Comparison of ENCODE assay signal across 1 cellular context in the genomic region with DNA sequence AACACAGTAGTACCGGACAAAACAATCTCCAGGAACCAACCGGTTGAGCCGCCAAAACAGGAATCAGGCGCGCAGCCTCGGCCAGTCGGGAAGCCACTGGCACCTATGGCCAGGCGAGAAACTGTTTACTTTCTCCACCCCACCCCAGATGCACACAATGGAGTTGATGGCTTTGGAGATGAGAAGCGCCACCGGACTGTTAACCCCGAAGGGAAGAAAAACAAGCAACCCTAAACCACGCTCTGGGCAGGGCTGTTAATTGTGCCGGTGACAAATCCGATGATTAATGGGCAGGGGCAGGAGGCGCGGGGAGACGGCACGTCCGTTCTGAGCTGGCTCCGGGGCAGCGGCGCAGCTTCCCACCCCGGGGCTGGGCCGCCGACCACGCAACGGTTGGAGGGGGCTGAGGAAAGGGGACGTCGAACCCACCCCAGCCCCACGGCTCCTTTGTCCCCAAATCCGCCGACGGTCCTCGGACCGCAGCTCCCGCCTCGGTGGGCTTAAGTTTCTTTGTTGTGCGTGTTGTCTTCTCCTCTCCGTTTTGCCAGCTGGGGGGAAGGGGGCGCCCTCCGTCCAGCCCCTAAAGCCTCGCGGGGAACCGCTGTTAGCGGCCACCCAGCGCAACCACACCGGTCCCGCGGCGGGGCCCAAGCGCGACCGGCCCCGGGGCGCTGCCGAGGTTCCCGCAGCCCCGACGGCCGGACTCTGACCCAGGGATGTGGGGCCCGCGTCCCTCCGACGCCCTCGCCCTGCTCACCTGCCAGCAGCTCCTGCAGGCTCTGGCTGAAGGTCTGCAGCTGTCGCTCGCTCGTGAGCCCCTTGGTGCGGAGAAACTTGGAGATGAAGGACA.
TF ChIP-seq lines count a peak whose summit lies in the region.

No MANE protein-coding gene starts in this region.

TF ChIP-seq in HepG2, 621 proteins besides CTCF, POLR2A, EP300 and RAD21 (continued from another document and continues in another):
- TF ChIP-seq, protein P1, sequence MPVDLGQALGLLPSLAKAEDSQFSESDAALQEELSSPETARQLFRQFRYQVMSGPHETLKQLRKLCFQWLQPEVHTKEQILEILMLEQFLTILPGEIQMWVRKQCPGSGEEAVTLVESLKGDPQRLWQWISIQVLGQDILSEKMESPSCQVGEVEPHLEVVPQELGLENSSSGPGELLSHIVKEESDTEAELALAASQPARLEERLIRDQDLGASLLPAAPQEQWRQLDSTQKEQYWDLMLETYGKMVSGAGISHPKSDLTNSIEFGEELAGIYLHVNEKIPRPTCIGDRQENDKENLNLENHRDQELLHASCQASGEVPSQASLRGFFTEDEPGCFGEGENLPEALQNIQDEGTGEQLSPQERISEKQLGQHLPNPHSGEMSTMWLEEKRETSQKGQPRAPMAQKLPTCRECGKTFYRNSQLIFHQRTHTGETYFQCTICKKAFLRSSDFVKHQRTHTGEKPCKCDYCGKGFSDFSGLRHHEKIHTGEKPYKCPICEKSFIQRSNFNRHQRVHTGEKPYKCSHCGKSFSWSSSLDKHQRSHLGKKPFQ (CRISPR knock-in tag; IDR thresholded peaks at IDR 0.05; ENCODE audit: insufficient replicate concordance) = peak; percentile 70
- TF ChIP-seq, protein P2, sequence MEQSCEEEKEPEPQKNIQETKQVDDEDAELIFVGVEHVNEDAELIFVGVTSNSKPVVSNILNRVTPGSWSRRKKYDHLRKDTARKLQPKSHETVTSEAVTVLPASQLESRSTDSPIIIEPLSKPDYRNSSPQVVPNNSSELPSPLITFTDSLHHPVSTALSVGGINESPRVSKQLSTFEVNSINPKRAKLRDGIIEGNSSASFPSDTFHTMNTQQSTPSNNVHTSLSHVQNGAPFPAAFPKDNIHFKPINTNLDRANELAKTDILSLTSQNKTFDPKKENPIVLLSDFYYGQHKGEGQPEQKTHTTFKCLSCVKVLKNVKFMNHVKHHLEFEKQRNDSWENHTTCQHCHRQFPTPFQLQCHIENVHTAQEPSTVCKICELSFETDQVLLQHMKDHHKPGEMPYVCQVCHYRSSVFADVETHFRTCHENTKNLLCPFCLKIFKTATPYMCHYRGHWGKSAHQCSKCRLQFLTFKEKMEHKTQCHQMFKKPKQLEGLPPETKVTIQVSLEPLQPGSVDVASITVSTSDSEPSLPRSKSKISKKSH (CRISPR knock-in tag; IDR thresholded peaks at IDR 0.05; ENCODE audit: borderline replicate concordance) = 0 out of 2 replicates have a peak, but pooled peaks have one; percentile 12
- TF ChIP-seq NFYC (CRISPR knock-in tag; IDR thresholded peaks at IDR 0.05) (no peak), ZNF510 (CRISPR knock-in tag; IDR thresholded peaks at IDR 0.05; ENCODE audit: low read depth) (0 out of 2 replicates have a peak, but pooled peaks have one; percentile 69), ZNF83 (CRISPR knock-in tag; IDR thresholded peaks at IDR 0.05; ENCODE audit: borderline replicate concordance) (no peak), ZKSCAN1 (IDR thresholded peaks at IDR 0.05; ENCODE audit: low read length) (no peak), ASH2L (IDR thresholded peaks at IDR 0.05; ENCODE audit: insufficient read length, low read depth, low read length) (no peak), GATAD1 (CRISPR knock-in tag; IDR thresholded peaks at IDR 0.05) (no peak), MAFG (CRISPR knock-in tag; IDR thresholded peaks at IDR 0.05) (no peak), ESRRA (CRISPR knock-in tag; IDR thresholded peaks at IDR 0.05; ENCODE audit: low read depth) (no peak), ZMYM2 (CRISPR knock-in tag; IDR thresholded peaks at IDR 0.05) (no peak), ZNF383 (CRISPR knock-in tag; IDR thresholded peaks at IDR 0.05; ENCODE audit: borderline replicate concordance) (0 out of 2 replicates have a peak, but pooled peaks have one; percentile 17), NFRKB (IDR thresholded peaks at IDR 0.05) (no peak), KDM5B (CRISPR knock-in tag; IDR thresholded peaks at IDR 0.05; ENCODE audit: borderline replicate concordance) (no peak; the same call in 1 of the 2 replicates), CAMTA2 (CRISPR knock-in tag; IDR thresholded peaks at IDR 0.05; ENCODE audit: borderline replicate concordance) (0 out of 2 replicates have a peak, but pooled peaks have one; percentile 69), ZNF737 (CRISPR knock-in tag; IDR thresholded peaks at IDR 0.05; ENCODE audit: borderline replicate concordance) (no peak; the same call in 1 of the 2 replicates), ISL2 (CRISPR knock-in tag; IDR thresholded peaks at IDR 0.05) (no peak), DNMT3B (CRISPR knock-in tag; conservative IDR thresholded peaks at IDR 0.05) (no peak), HCFC1 (IDR thresholded peaks at IDR 0.05; ENCODE audit: low read depth, low read length) (no peak), CC2D1A (CRISPR knock-in tag; IDR thresholded peaks at IDR 0.05) (no peak), JUN (CRISPR knock-in tag; IDR thresholded peaks at IDR 0.05) (no peak)
- TF ChIP-seq, protein P3, sequence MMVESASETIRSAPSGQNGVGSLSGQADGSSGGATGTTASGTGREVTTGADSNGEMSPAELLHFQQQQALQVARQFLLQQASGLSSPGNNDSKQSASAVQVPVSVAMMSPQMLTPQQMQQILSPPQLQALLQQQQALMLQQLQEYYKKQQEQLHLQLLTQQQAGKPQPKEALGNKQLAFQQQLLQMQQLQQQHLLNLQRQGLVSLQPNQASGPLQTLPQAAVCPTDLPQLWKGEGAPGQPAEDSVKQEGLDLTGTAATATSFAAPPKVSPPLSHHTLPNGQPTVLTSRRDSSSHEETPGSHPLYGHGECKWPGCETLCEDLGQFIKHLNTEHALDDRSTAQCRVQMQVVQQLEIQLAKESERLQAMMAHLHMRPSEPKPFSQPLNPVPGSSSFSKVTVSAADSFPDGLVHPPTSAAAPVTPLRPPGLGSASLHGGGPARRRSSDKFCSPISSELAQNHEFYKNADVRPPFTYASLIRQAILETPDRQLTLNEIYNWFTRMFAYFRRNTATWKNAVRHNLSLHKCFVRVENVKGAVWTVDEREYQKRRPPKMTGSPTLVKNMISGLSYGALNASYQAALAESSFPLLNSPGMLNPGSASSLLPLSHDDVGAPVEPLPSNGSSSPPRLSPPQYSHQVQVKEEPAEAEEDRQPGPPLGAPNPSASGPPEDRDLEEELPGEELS (CRISPR knock-in tag; IDR thresholded peaks at IDR 0.05) = peak; percentile 34; the same call in 1 of the 2 replicates
- TF ChIP-seq, protein P4, sequence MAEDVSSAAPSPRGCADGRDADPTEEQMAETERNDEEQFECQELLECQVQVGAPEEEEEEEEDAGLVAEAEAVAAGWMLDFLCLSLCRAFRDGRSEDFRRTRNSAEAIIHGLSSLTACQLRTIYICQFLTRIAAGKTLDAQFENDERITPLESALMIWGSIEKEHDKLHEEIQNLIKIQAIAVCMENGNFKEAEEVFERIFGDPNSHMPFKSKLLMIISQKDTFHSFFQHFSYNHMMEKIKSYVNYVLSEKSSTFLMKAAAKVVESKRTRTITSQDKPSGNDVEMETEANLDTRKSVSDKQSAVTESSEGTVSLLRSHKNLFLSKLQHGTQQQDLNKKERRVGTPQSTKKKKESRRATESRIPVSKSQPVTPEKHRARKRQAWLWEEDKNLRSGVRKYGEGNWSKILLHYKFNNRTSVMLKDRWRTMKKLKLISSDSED (CRISPR knock-in tag; IDR thresholded peaks at IDR 0.05) = no peak
- TF ChIP-seq, protein P5, sequence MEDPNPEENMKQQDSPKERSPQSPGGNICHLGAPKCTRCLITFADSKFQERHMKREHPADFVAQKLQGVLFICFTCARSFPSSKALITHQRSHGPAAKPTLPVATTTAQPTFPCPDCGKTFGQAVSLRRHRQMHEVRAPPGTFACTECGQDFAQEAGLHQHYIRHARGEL (CRISPR knock-in tag; IDR thresholded peaks at IDR 0.05) = no peak
- TF ChIP-seq, protein P6, sequence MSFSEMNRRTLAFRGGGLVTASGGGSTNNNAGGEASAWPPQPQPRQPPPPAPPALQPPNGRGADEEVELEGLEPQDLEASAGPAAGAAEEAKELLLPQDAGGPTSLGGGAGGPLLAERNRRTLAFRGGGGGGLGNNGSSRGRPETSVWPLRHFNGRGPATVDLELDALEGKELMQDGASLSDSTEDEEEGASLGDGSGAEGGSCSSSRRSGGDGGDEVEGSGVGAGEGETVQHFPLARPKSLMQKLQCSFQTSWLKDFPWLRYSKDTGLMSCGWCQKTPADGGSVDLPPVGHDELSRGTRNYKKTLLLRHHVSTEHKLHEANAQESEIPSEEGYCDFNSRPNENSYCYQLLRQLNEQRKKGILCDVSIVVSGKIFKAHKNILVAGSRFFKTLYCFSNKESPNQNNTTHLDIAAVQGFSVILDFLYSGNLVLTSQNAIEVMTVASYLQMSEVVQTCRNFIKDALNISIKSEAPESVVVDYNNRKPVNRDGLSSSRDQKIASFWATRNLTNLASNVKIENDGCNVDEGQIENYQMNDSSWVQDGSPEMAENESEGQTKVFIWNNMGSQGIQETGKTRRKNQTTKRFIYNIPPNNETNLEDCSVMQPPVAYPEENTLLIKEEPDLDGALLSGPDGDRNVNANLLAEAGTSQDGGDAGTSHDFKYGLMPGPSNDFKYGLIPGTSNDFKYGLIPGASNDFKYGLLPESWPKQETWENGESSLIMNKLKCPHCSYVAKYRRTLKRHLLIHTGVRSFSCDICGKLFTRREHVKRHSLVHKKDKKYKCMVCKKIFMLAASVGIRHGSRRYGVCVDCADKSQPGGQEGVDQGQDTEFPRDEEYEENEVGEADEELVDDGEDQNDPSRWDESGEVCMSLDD (CRISPR knock-in tag; IDR thresholded peaks at IDR 0.05; ENCODE audit: borderline replicate concordance) = no peak
- TF ChIP-seq, protein P7, sequence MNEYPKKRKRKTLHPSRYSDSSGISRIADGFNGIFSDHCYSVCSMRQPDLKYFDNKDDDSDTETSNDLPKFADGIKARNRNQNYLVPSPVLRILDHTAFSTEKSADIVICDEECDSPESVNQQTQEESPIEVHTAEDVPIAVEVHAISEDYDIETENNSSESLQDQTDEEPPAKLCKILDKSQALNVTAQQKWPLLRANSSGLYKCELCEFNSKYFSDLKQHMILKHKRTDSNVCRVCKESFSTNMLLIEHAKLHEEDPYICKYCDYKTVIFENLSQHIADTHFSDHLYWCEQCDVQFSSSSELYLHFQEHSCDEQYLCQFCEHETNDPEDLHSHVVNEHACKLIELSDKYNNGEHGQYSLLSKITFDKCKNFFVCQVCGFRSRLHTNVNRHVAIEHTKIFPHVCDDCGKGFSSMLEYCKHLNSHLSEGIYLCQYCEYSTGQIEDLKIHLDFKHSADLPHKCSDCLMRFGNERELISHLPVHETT (CRISPR knock-in tag; conservative IDR thresholded peaks at IDR 0.05) = no peak
- TF ChIP-seq, protein P8, sequence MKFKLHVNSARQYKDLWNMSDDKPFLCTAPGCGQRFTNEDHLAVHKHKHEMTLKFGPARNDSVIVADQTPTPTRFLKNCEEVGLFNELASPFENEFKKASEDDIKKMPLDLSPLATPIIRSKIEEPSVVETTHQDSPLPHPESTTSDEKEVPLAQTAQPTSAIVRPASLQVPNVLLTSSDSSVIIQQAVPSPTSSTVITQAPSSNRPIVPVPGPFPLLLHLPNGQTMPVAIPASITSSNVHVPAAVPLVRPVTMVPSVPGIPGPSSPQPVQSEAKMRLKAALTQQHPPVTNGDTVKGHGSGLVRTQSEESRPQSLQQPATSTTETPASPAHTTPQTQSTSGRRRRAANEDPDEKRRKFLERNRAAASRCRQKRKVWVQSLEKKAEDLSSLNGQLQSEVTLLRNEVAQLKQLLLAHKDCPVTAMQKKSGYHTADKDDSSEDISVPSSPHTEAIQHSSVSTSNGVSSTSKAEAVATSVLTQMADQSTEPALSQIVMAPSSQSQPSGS (CRISPR knock-in tag; IDR thresholded peaks at IDR 0.05) = no peak
- TF ChIP-seq, protein P9, sequence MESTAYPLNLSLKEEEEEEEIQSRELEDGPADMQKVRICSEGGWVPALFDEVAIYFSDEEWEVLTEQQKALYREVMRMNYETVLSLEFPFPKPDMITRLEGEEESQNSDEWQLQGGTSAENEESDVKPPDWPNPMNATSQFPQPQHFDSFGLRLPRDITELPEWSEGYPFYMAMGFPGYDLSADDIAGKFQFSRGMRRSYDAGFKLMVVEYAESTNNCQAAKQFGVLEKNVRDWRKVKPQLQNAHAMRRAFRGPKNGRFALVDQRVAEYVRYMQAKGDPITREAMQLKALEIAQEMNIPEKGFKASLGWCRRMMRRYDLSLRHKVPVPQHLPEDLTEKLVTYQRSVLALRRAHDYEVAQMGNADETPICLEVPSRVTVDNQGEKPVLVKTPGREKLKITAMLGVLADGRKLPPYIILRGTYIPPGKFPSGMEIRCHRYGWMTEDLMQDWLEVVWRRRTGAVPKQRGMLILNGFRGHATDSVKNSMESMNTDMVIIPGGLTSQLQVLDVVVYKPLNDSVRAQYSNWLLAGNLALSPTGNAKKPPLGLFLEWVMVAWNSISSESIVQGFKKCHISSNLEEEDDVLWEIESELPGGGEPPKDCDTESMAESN (CRISPR knock-in tag; conservative IDR thresholded peaks at IDR 0.05) = no peak
- TF ChIP-seq, protein P10, sequence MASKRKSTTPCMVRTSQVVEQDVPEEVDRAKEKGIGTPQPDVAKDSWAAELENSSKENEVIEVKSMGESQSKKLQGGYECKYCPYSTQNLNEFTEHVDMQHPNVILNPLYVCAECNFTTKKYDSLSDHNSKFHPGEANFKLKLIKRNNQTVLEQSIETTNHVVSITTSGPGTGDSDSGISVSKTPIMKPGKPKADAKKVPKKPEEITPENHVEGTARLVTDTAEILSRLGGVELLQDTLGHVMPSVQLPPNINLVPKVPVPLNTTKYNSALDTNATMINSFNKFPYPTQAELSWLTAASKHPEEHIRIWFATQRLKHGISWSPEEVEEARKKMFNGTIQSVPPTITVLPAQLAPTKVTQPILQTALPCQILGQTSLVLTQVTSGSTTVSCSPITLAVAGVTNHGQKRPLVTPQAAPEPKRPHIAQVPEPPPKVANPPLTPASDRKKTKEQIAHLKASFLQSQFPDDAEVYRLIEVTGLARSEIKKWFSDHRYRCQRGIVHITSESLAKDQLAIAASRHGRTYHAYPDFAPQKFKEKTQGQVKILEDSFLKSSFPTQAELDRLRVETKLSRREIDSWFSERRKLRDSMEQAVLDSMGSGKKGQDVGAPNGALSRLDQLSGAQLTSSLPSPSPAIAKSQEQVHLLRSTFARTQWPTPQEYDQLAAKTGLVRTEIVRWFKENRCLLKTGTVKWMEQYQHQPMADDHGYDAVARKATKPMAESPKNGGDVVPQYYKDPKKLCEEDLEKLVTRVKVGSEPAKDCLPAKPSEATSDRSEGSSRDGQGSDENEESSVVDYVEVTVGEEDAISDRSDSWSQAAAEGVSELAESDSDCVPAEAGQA (IDR thresholded peaks at IDR 0.05; ENCODE audit: low read depth) = no peak
- TF ChIP-seq, protein P10 (CRISPR knock-in tag; IDR thresholded peaks at IDR 0.05; ENCODE audit: borderline replicate concordance) = 0 out of 2 replicates have a peak, but pooled peaks have one; percentile 31
